ENCODE assay signal across 1 cellular context in the genomic region with DNA sequence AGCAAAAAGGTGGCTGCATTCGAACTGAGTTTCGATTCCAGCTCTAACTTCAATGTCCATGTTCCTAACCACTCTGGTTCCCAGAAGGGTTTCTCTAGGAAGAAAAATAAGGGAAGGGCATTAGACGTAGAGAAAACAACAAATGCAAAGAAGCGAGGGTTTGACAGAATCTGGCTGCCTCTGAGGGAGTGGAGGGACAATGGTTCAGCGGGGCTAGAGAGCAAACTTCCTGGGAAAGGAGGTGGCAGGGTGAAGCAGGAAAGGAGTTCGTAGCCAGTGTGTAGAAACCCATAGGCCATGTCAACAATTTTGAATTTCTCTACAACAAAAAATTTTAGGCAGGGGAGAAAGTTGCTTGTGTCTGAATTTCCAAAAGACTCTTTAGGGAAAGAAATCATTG.
TF ChIP-seq lines count a peak whose summit lies in the region.

No MANE protein-coding gene starts in this region.

TF ChIP-seq in H1, 55 proteins besides CTCF, POLR2A, EP300 and RAD21:
- TF ChIP-seq, protein P1, sequence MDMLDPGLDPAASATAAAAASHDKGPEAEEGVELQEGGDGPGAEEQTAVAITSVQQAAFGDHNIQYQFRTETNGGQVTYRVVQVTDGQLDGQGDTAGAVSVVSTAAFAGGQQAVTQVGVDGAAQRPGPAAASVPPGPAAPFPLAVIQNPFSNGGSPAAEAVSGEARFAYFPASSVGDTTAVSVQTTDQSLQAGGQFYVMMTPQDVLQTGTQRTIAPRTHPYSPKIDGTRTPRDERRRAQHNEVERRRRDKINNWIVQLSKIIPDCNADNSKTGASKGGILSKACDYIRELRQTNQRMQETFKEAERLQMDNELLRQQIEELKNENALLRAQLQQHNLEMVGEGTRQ (IDR thresholded peaks at IDR 0.05; ENCODE audit: low read length) = no peak
- TF ChIP-seq POLR2AphosphoS5 (IDR thresholded peaks at IDR 0.05; ENCODE audit: low read depth, low read length) = no peak
- TF ChIP-seq YY1 (IDR thresholded peaks at IDR 0.05; ENCODE audit: low read depth, low read length) = no peak
- no peak for TF ChIP-seq GABPA (IDR thresholded peaks at IDR 0.05; ENCODE audit: borderline replicate concordance, insufficient read depth, low read length)
- TF ChIP-seq SAP30 (IDR thresholded peaks at IDR 0.05; ENCODE audit: insufficient read depth, insufficient replicate concordance, low read length) = no peak
- TF ChIP-seq HDAC6 (IDR thresholded peaks at IDR 0.05; ENCODE audit: low read depth, low read length) = no peak
- TF ChIP-seq TEAD4 (IDR thresholded peaks at IDR 0.05; ENCODE audit: low read depth, low read length) = no peak
- TF ChIP-seq SP4 (IDR thresholded peaks at IDR 0.05; ENCODE audit: low read length) = no peak
- TF ChIP-seq SRF (IDR thresholded peaks at IDR 0.05; ENCODE audit: low read depth, low read length) = no peak
- no peak for TF ChIP-seq EZH2 (IDR thresholded peaks at IDR 0.05; ENCODE audit: low read depth, low read length, severe bottlenecking)
- no peak for TF ChIP-seq RBBP5 (IDR thresholded peaks at IDR 0.05; ENCODE audit: borderline replicate concordance, low read depth, low read length)
- TF ChIP-seq RNF2 (IDR thresholded peaks at IDR 0.05; ENCODE audit: borderline replicate concordance, low read depth, low read length, missing control alignments, poor library complexity, severe bottlenecking) = no peak
- TF ChIP-seq SUZ12 (IDR thresholded peaks at IDR 0.05; ENCODE audit: low read length) = no peak
- no peak for TF ChIP-seq TAF7 (optimal IDR thresholded peaks at IDR 0.05; ENCODE audit: borderline replicate concordance, low read depth, low read length)
- TF ChIP-seq KDM1A (IDR thresholded peaks at IDR 0.05; ENCODE audit: borderline replicate concordance, low read length) = no peak
- TF ChIP-seq, protein P2, sequence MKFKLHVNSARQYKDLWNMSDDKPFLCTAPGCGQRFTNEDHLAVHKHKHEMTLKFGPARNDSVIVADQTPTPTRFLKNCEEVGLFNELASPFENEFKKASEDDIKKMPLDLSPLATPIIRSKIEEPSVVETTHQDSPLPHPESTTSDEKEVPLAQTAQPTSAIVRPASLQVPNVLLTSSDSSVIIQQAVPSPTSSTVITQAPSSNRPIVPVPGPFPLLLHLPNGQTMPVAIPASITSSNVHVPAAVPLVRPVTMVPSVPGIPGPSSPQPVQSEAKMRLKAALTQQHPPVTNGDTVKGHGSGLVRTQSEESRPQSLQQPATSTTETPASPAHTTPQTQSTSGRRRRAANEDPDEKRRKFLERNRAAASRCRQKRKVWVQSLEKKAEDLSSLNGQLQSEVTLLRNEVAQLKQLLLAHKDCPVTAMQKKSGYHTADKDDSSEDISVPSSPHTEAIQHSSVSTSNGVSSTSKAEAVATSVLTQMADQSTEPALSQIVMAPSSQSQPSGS (IDR thresholded peaks at IDR 0.05; ENCODE audit: low read length) = no peak
- no peak for TF ChIP-seq KDM5A (IDR thresholded peaks at IDR 0.05; ENCODE audit: low read length)
- TF ChIP-seq CHD1 (IDR thresholded peaks at IDR 0.05; ENCODE audit: low read depth, low read length) = no peak
- no peak for TF ChIP-seq BACH1 (IDR thresholded peaks at IDR 0.05; ENCODE audit: low read length)
- no peak for TF ChIP-seq FOSL1 (IDR thresholded peaks at IDR 0.05; ENCODE audit: insufficient read depth, low read depth, low read length)
